In genomic region chr6:159100011-159100788, GRCh38 we compare ENCODE assay signal across 19 cellular contexts. TPM values are rescaled to one million over a fixed set of nuclear protein-coding genes. Genes with fewer than 3 reads are reported as not detected.
DNase-seq lines count a peak whose midpoint lies in the region; ATAC-seq, FAIRE-seq and TF ChIP-seq lines count a peak whose summit lies in the region.
"Had no signal": no experiment of that assay in that cellular context is flagged by ENCODE, and none has a peak within 500 bp of the region (broad histone marks: within the 10 kb centered on the region; RNA-seq: fewer than 3 reads in every experiment).

No MANE protein-coding gene starts in this region.

- H2AFZ ChIP-seq in OCI-LY7 (ENCODE audit: low read length), result peak overlapping the region; percentile 67

- H3K36me3 Mint-ChIP-seq in activated CD4-positive, alpha-beta T cell treated with anti-CD3 and anti-CD28 coated beads, Interleukin-2, amount 10 ng/mL, durations not matched to agents 24 days and 14 days (ENCODE audit: low read depth), result no peaks in the 10 kb centered on the region
- peaks cover 16% of the 10 kb centered on the region for H3K36me3 Mint-ChIP-seq in dendritic cell treated with granulocyte-macrophage colony-stimulating factor and Interleukin-4, amounts not matched to agents 40 ng/mL and 50 ng/mL, for 4 days (ENCODE audit: low read depth)
- no peaks in the 10 kb centered on the region for H3K36me3 Mint-ChIP-seq in stimulated activated naive B cell treated with anti-CD40 and anti-IgM and Interleukin-4, amounts not matched to agents 10 μg/mL and 1 μg/mL and 100 μg/mL, for 72 hours

- ATAC-seq in stimulated activated naive B cell treated with anti-CD40 and anti-IgM and Interleukin-4, amounts not matched to agents 10 μg/mL and 1 μg/mL and 100 μg/mL, for 72 hours (replicated peaks), result no peak
- ATAC-seq: A549, left lung, Panc1 had no signal

- CTCF ChIA-PET in OCI-LY7 (lab: Charles Lee; ENCODE audit: unreplicated experiment), result interaction anchor here (1.3 kb wide), 1 partner anchor 56 kb away, joined by 3 read pairs; the partner anchor contains the start of gene TAGAP

- no peaks in the 10 kb centered on the region for H3K27me3 Mint-ChIP-seq in activated CD4-positive, alpha-beta T cell treated with anti-CD3 and anti-CD28 coated beads, Interleukin-2, amount 10 ng/mL, durations not matched to agents 24 days and 14 days
- no peaks in the 10 kb centered on the region for H3K27me3 Mint-ChIP-seq in dendritic cell treated with granulocyte-macrophage colony-stimulating factor and Interleukin-4, amounts not matched to agents 40 ng/mL and 50 ng/mL, for 4 days
- H3K27me3 Mint-ChIP-seq in stimulated activated naive B cell treated with anti-CD40 and anti-IgM and Interleukin-4, amounts not matched to agents 10 μg/mL and 1 μg/mL and 100 μg/mL, for 72 hours, result no peaks in the 10 kb centered on the region

- no peak overlapping the region for H3K27ac ChIP-seq in OCI-LY7 (ENCODE audit: low read depth, low read length, poor library complexity, severe bottlenecking)
- H3K27ac ChIP-seq: A549, left lung, sigmoid colon had no signal

- BruUV-seq in OCI-LY7 (replicated peaks; lab: Mats Ljungman, UMichigan), result no TSS peak

- no peaks in the 10 kb centered on the region for H3K79me2 ChIP-seq in OCI-LY7 (ENCODE audit: insufficient read depth, low read depth, low read length)

- H3K4me2 ChIP-seq in OCI-LY7 (ENCODE audit: low read length), result peak overlapping the region; percentile 43; the same call in 1 of the 2 replicates
- H3K4me2 ChIP-seq: A549 had no signal

- peak overlapping the region; percentile 64 for H3K27ac Mint-ChIP-seq in activated CD4-positive, alpha-beta T cell treated with anti-CD3 and anti-CD28 coated beads, Interleukin-2, amount 10 ng/mL, durations not matched to agents 24 days and 14 days
- peak overlapping the region; percentile 36 for H3K27ac Mint-ChIP-seq in dendritic cell treated with granulocyte-macrophage colony-stimulating factor and Interleukin-4, amounts not matched to agents 40 ng/mL and 50 ng/mL, for 4 days
- peak overlapping the region; percentile 70 for H3K27ac Mint-ChIP-seq in stimulated activated naive B cell treated with anti-CD40 and anti-IgM and Interleukin-4, amounts not matched to agents 10 μg/mL and 1 μg/mL and 100 μg/mL, for 72 hours

- peak overlapping the region; percentile 2 for H3K4me3 Mint-ChIP-seq in activated CD4-positive, alpha-beta T cell treated with anti-CD3 and anti-CD28 coated beads, Interleukin-2, amount 10 ng/mL, durations not matched to agents 24 days and 14 days
- no peak overlapping the region for H3K4me3 Mint-ChIP-seq in dendritic cell treated with granulocyte-macrophage colony-stimulating factor and Interleukin-4, amounts not matched to agents 40 ng/mL and 50 ng/mL, for 4 days
- peak overlapping the region; percentile 3 to 4 for H3K4me3 Mint-ChIP-seq in stimulated activated naive B cell treated with anti-CD40 and anti-IgM and Interleukin-4, amounts not matched to agents 10 μg/mL and 1 μg/mL and 100 μg/mL, for 72 hours

- no peaks in the 10 kb centered on the region for H3K9me3 ChIP-seq in OCI-LY7 (ENCODE audit: low read length)
- H3K9me3 ChIP-seq: A549, left lung, sigmoid colon had no signal

- intact Hi-C loops in activated CD4-positive, alpha-beta T cell treated with anti-CD3 and anti-CD28 coated beads, Interleukin-2, amount 10 ng/mL, durations not matched to agents 24 days and 14 days (cut with micrococcal nuclease), result loop anchor here (10.0 kb wide), 1 partner anchor 375 kb away; no protein-coding TSS in a partner anchor
- intact Hi-C loops in OCI-LY7 (cut with micrococcal nuclease; ENCODE audit: unreplicated experiment), result loop anchor here (5.0 kb wide), 1 partner anchor 398 kb away; no protein-coding TSS in a partner anchor
- intact Hi-C loops in dendritic cell treated with granulocyte-macrophage colony-stimulating factor and Interleukin-4, amounts not matched to agents 40 ng/mL and 50 ng/mL, for 4 days (cut with micrococcal nuclease), result no loop called here

- POLR2A ChIA-PET in OCI-LY7 (lab: Charles Lee), result interaction anchor here (0.7 to 0.9 kb wide), 2 partner anchors 50 to 55 kb away, joined by 3 to 5 read pairs; partner anchors contain the start of gene TAGAP

- TF ChIP-seq CTCF in OCI-LY7 (conservative IDR thresholded peaks at IDR 0.05; ENCODE audit: low read length), result no peak

- no peaks in the 10 kb centered on the region for H3K9me2 ChIP-seq in OCI-LY7 (ENCODE audit: insufficient read depth, low read length)

- no peaks in the 10 kb centered on the region for H3K9me3 Mint-ChIP-seq in activated CD4-positive, alpha-beta T cell treated with anti-CD3 and anti-CD28 coated beads, Interleukin-2, amount 10 ng/mL, durations not matched to agents 24 days and 14 days
- H3K9me3 Mint-ChIP-seq in dendritic cell treated with granulocyte-macrophage colony-stimulating factor and Interleukin-4, amounts not matched to agents 40 ng/mL and 50 ng/mL, for 4 days, result no peaks in the 10 kb centered on the region
- H3K9me3 Mint-ChIP-seq in stimulated activated naive B cell treated with anti-CD40 and anti-IgM and Interleukin-4, amounts not matched to agents 10 μg/mL and 1 μg/mL and 100 μg/mL, for 72 hours, result no peaks in the 10 kb centered on the region

- H4K20me1 ChIP-seq in OCI-LY7 (ENCODE audit: insufficient read depth, low read length), result no peaks in the 10 kb centered on the region

- FAIRE-seq in frontal cortex (lab: Jason Lieb, UNC), result no peak
- FAIRE-seq: A549, D721Med had no signal

- H3K36me3 ChIP-seq in OCI-LY7 (ENCODE audit: insufficient read depth, low read length), result no peaks in the 10 kb centered on the region
- H3K36me3 ChIP-seq: left lung, sigmoid colon had no signal

- no peak overlapping the region for H3K4me3 ChIP-seq in OCI-LY7 (ENCODE audit: low read depth, low read length, poor library complexity, severe bottlenecking)
- H3K4me3 ChIP-seq: A549, left lung, sigmoid colon had no signal

- H3K4me1 ChIP-seq in OCI-LY7 (ENCODE audit: insufficient read depth, low read length, poor library complexity, severe bottlenecking), result peaks cover 91% of the 10 kb centered on the region
- H3K4me1 ChIP-seq: A549 had no signal

- H3K4me1 Mint-ChIP-seq in activated CD4-positive, alpha-beta T cell treated with anti-CD3 and anti-CD28 coated beads, Interleukin-2, amount 10 ng/mL, durations not matched to agents 24 days and 14 days, result peaks cover 73% of the 10 kb centered on the region
- peaks cover 38% of the 10 kb centered on the region for H3K4me1 Mint-ChIP-seq in dendritic cell treated with granulocyte-macrophage colony-stimulating factor and Interleukin-4, amounts not matched to agents 40 ng/mL and 50 ng/mL, for 4 days (ENCODE audit: low read depth)
- peaks cover 80 to 94% of the 10 kb centered on the region in 2 donors for H3K4me1 Mint-ChIP-seq in stimulated activated naive B cell treated with anti-CD40 and anti-IgM and Interleukin-4, amounts not matched to agents 10 μg/mL and 1 μg/mL and 100 μg/mL, for 72 hours

- DNase-seq in activated CD4-positive, alpha-beta T cell treated with anti-CD3 and anti-CD28 coated beads, Interleukin-2, amount 10 ng/mL, durations not matched to agents 24 days and 14 days, result no peak
- no peak for DNase-seq in activated CD4-positive, alpha-beta T cell treated with anti-CD3 and anti-CD28 coated beads, Interleukin-2, amount 50 U/mL, for 4 hours
- DNase-seq in OCI-LY7 (ENCODE audit: low spot score) (no peak), NOMO-1 treated with DMSO at 0.1 percent for 48 hours (lab: John Stamatoyannopoulos, UW; ENCODE audit: unreplicated experiment) (no peak), NCI-H748 treated with DMSO at 0.1 percent for 48 hours (lab: John Stamatoyannopoulos, UW) (no peak), frontal cortex (ENCODE audit: low spot score in 2 of 2) (no peak)
- no peak for DNase-seq in stimulated activated naive B cell treated with anti-CD40 and anti-IgM and Interleukin-4, amounts not matched to agents 10 μg/mL and 1 μg/mL and 100 μg/mL, for 72 hours
- DNase-seq: activated CD4-positive, CD25-positive, alpha-beta regulatory T cell treated with anti-CD3 and anti-CD28 coated beads, Interleukin-2, amount 50 U/mL, for 72 hours; left lung; NCI-H1417; NCI-H446; sigmoid colon; stimulated activated naive CD4-positive, alpha-beta T cell treated with Interleukin-2 at 50 U/mL for 16 hours; SW 1271 had no signal

RNA-seq across cellular contexts. Expression of gene TAGAP, which starts 55.4 kb away (rescaled TPM):
- total RNA-seq in activated CD4-positive, alpha-beta T cell treated with anti-CD3 and anti-CD28 coated beads, Interleukin-2, amount 10 ng/mL, durations not matched to agents 24 days and 14 days, result 183 and 187 TPM in 2 replicates
- 25.4 and 30.7 TPM in 2 replicates for total RNA-seq in OCI-LY7 (2014; rRNA removed; shearing (Covaris generic))
- total RNA-seq in OCI-LY7 (2022) (22.7 and 23.6 TPM in 2 replicates), frontal cortex (0.82 TPM)
- total RNA-seq: H4 had no signal

Comparison
In these comparisons a context has a peak if more than half of its experiments do, and no peak if none do; other contexts are left out.
1. RNA of gene TAGAP, which starts 55.4 kb away (total RNA-seq): 183 to 187 TPM in activated CD4-positive, alpha-beta T cell treated with anti-CD3 and anti-CD28 coated beads, Interleukin-2, amount 10 ng/mL, durations not matched to agents 24 days and 14 days and 22.7 to 30.7 TPM in OCI-LY7; 0.82 TPM in frontal cortex (single experiment); every median in the first group is over 10 times any median in the second.
2. Peak in every context shown above with its lines, with median percentiles within 50 percentile points of each other: H3K27ac Mint-ChIP-seq.